ENCODE assay signal across 26 cellular contexts in the genomic region with DNA sequence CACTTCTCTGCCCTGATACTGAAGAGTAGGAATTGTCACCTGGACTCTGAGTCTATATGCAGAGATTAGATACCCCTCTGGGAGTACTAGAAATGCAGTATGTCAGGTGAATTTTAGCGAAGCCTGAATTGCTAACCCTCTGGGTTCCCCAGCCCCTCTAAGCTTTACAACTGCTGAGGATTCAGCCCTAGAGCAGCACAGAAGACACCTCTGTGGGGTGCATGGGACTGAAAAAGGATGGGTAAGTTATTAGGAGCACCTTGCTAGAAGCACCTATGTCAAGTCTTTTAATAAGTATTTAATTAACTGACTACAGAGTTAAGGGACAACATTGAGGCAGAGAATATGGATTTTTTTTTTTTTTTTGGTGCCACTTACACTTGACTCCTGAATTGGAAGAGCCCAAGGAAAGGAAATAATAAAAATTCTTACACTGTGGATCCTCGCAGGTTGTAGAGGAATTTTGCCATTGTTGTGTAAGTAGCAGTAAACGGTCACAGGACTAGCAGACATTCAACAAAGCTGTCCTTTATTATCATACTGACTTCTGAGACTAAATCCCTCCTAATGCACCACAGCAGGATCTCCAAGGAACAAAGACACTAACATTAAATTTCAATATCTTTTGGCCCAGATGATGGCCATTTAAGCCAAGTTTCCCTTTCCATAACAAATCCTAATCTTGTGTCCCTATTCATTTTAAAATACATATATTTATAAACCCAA.
A peak's percentile ranks its signal among the peaks of the same experiment; 100 is the strongest.
DNase-seq lines count a peak whose midpoint lies in the region; ATAC-seq, FAIRE-seq and TF ChIP-seq lines count a peak whose summit lies in the region.
"Had no signal": no experiment of that assay in that cellular context is flagged by ENCODE, and none has a peak within 500 bp of the region (broad histone marks: within the 10 kb centered on the region; RNA-seq: fewer than 3 reads in every experiment).

No MANE protein-coding gene starts in this region.

- H3K4me2 ChIP-seq in astrocyte (ENCODE audit: low read length) = no peak overlapping the region
- peak overlapping the region; percentile 60 for H3K4me2 ChIP-seq in osteoblast (ENCODE audit: insufficient read depth, low read length)

- H3K36me3 Mint-ChIP-seq in astrocyte (ENCODE audit: low read depth, unreplicated experiment) (no peaks in the 10 kb centered on the region), type B pancreatic cell (no peaks in the 10 kb centered on the region)

- in situ Hi-C loops in GM13977 (cut with MboI; ENCODE audit: low pct_unique_long_range_greater_than_20kb, low sequenced_read_pairs, unreplicated experiment) = no loop called here

- H3K9me3 ChIP-seq in astrocyte (ENCODE audit: insufficient read depth, low read depth, low read length) = peaks cover 3% of the 10 kb centered on the region
- H3K9me3 ChIP-seq in iPS DF 6.9 (ENCODE audit: control insufficient read depth, insufficient read depth, low read length) = no peaks in the 10 kb centered on the region
- H3K9me3 ChIP-seq in osteoblast (ENCODE audit: low read depth, low read length) = no peaks in the 10 kb centered on the region
- H3K9me3 ChIP-seq: uterus had no signal

- peaks cover 14% of the 10 kb centered on the region for H3K9me3 Mint-ChIP-seq in astrocyte (ENCODE audit: unreplicated experiment)
- peaks cover 4% of the 10 kb centered on the region for H3K9me3 Mint-ChIP-seq in type B pancreatic cell

- no peaks in the 10 kb centered on the region for H4K20me1 ChIP-seq in astrocyte (ENCODE audit: insufficient read depth, low read length)
- no peaks in the 10 kb centered on the region for H4K20me1 ChIP-seq in osteoblast (ENCODE audit: insufficient read depth, low read length)

- peak overlapping the region; percentile 30 for H2AFZ ChIP-seq in astrocyte (ENCODE audit: low read depth, low read length)
- peak overlapping the region; percentile 83 for H2AFZ ChIP-seq in osteoblast (ENCODE audit: low read length)

- H3K4me3 ChIP-seq in H7 (ENCODE audit: insufficient read depth, low read depth, low read length) = no peak overlapping the region
- H3K4me3 ChIP-seq in astrocyte (ENCODE audit: insufficient read depth, low read depth, low read length) = no peak overlapping the region
- no peak overlapping the region for H3K4me3 ChIP-seq in iPS DF 6.9 (ENCODE audit: low read length)
- no peak overlapping the region for H3K4me3 ChIP-seq in osteoblast (ENCODE audit: insufficient read depth, low read length)
- H3K4me3 ChIP-seq: cardiac muscle cell, esophagus squamous epithelium, heart right ventricle, right atrium auricular region, stomach, uterus had no signal

- no peaks in the 10 kb centered on the region for H3K79me2 ChIP-seq in astrocyte (ENCODE audit: insufficient read depth, low read length)
- no peaks in the 10 kb centered on the region for H3K79me2 ChIP-seq in osteoblast (ENCODE audit: insufficient read depth, low read length)

- no peak overlapping the region for H3K27ac Mint-ChIP-seq in astrocyte (ENCODE audit: unreplicated experiment)
- H3K27ac Mint-ChIP-seq in type B pancreatic cell = no peak overlapping the region
- H3K27ac Mint-ChIP-seq: activated CD4-positive, alpha-beta memory T cell treated with anti-CD3 and anti-CD28 coated beads, Interleukin-2, amount 10 ng/mL, durations not matched to agents 7 days and 5 days; activated naive CD4-positive, alpha-beta T cell treated with anti-CD3 and anti-CD28 coated beads, Interleukin-2, amount 50 U/mL, for 72 hours; activated T-helper 2 cell treated with anti-CD3 and anti-CD28 coated beads, Interferon-gamma antibody, Interleukin-2, Interleukin-4, amounts not matched to agents 10 μg/mL and 5 μg/mL and 100 μg/mL, durations not matched to agents 14 hours and 24 hours and 36 hours; nephron progenitor cell; T-helper 2 cell treated with Interferon-gamma antibody and Interleukin-4, amounts not matched to agents 5 μg/mL and 100 μg/mL, for 36 hours had no signal

- DNase-seq in H7 = peak; percentile 28
- DNase-seq in astrocyte (ENCODE audit: low read depth) = no peak
- DNase-seq in iPS DF 6.9 (ENCODE audit: low read depth, low spot score) = peak; percentile 29
- no peak for DNase-seq in osteoblast (ENCODE audit: insufficient read length, low spot score, missing footprints)
- no peak for DNase-seq in GM13977 (ENCODE audit: low spot score)
- no peak for DNase-seq in type B pancreatic cell (ENCODE audit: extremely low spot score, unreplicated experiment)
- DNase-seq: activated CD4-positive, alpha-beta memory T cell treated with anti-CD3 and anti-CD28 coated beads, Interleukin-2, amount 10 ng/mL, durations not matched to agents 7 days and 5 days; activated CD4-positive, alpha-beta T cell treated with anti-CD3 and anti-CD28 coated beads for 1 hour; DMS 273 treated with DMSO at 0.1 percent for 48 hours; esophagus squamous epithelium; heart right ventricle; mammary epithelial cell; NCI-H146; nephron progenitor cell; SHP77 treated with DMSO at 0.1 percent for 48 hours; stimulated activated CD4-positive, alpha-beta T cell treated with anti-CD3 and anti-CD28 coated beads, Interleukin-4, amount 100 ng/mL, for 1 hour; stomach; uterus had no signal

- H3K27ac ChIP-seq in astrocyte (ENCODE audit: low read depth, low read length) = no peak overlapping the region
- H3K27ac ChIP-seq in iPS DF 6.9 (ENCODE audit: low read length) = no peak overlapping the region
- H3K27ac ChIP-seq in osteoblast (ENCODE audit: low read depth, low read length) = no peak overlapping the region
- H3K27ac ChIP-seq: cardiac muscle cell, esophagus squamous epithelium, right atrium auricular region, stomach, uterus had no signal

- WGBS in iPS DF 6.9 (ENCODE audit: insufficient coverage, insufficient read length) = no CpG with 5 or more reads among the region's 3 CpGs

- H3K27me3 ChIP-seq in H7 (ENCODE audit: control insufficient read depth, insufficient read depth, low read length) (no peaks in the 10 kb centered on the region), astrocyte (ENCODE audit: insufficient read depth, low read length) (no peaks in the 10 kb centered on the region), iPS DF 6.9 (ENCODE audit: control insufficient read depth, insufficient read depth, low read length) (no peaks in the 10 kb centered on the region), osteoblast (ENCODE audit: insufficient read depth, low read length) (no peaks in the 10 kb centered on the region)
- H3K27me3 ChIP-seq: cardiac muscle cell, esophagus squamous epithelium, heart right ventricle, right atrium auricular region, stomach, uterus had no signal

- ATAC-seq in HG02973 (IDR thresholded peaks at IDR 0.05; ENCODE audit: unreplicated experiment) = no peak
- ATAC-seq: activated naive CD4-positive, alpha-beta T cell treated with anti-CD3 and anti-CD28 coated beads, Interleukin-2, amount 50 U/mL, for 72 hours; Panc1 had no signal

- no peak overlapping the region for H3K4me3 Mint-ChIP-seq in astrocyte (ENCODE audit: unreplicated experiment)
- H3K4me3 Mint-ChIP-seq in type B pancreatic cell = no peak overlapping the region
- H3K4me3 Mint-ChIP-seq: activated CD4-positive, alpha-beta memory T cell treated with anti-CD3 and anti-CD28 coated beads, Interleukin-2, amount 10 ng/mL, durations not matched to agents 7 days and 5 days; nephron progenitor cell; T-helper 2 cell treated with Interferon-gamma antibody and Interleukin-4, amounts not matched to agents 5 μg/mL and 100 μg/mL, for 36 hours had no signal

- H3K4me1 ChIP-seq in astrocyte (ENCODE audit: insufficient read depth, low read length) (no peaks in the 10 kb centered on the region), iPS DF 6.9 (ENCODE audit: control insufficient read depth, insufficient read depth, low read length) (no peaks in the 10 kb centered on the region; the same call in 1 of the 2 replicates), osteoblast (ENCODE audit: insufficient read depth, low read length) (no peaks in the 10 kb centered on the region)
- H3K4me1 ChIP-seq: esophagus squamous epithelium, right atrium auricular region, stomach, uterus had no signal

- no peak overlapping the region for H3K9ac ChIP-seq in astrocyte (ENCODE audit: low read length)

- no peaks in the 10 kb centered on the region for H3K27me3 Mint-ChIP-seq in astrocyte (ENCODE audit: low read depth, unreplicated experiment)
- H3K27me3 Mint-ChIP-seq in type B pancreatic cell = no peaks in the 10 kb centered on the region
- H3K27me3 Mint-ChIP-seq: activated CD4-positive, alpha-beta memory T cell treated with anti-CD3 and anti-CD28 coated beads, Interleukin-2, amount 10 ng/mL, durations not matched to agents 7 days and 5 days had no signal

- FAIRE-seq in astrocyte (lab: Jason Lieb, UNC) = no peak
- FAIRE-seq: GM18507 had no signal

- TF ChIP-seq CTCF in astrocyte (IDR thresholded peaks at IDR 0.05; ENCODE audit: insufficient read depth, low read depth, low read length) = no peak
- no peak for TF ChIP-seq CTCF in osteoblast (IDR thresholded peaks at IDR 0.05; ENCODE audit: extremely low read depth, low read depth, low read length)
- TF ChIP-seq CTCF in GM13977 (IDR thresholded peaks at IDR 0.05; ENCODE audit: extremely low read depth, insufficient read depth, missing control alignments) = no peak
- no peak for TF ChIP-seq CTCF in type B pancreatic cell (conservative IDR thresholded peaks at IDR 0.05)

- H3K4me1 Mint-ChIP-seq in astrocyte (ENCODE audit: low read depth, unreplicated experiment) = no peaks in the 10 kb centered on the region
- H3K4me1 Mint-ChIP-seq in type B pancreatic cell (ENCODE audit: unreplicated experiment) = no peaks in the 10 kb centered on the region
- H3K4me1 Mint-ChIP-seq: activated CD4-positive, alpha-beta memory T cell treated with anti-CD3 and anti-CD28 coated beads, Interleukin-2, amount 10 ng/mL, durations not matched to agents 7 days and 5 days had no signal

- no peaks in the 10 kb centered on the region for H3K36me3 ChIP-seq in H7 (replicated peaks; ENCODE audit: control insufficient read depth, insufficient read depth, low read length)
- no peaks in the 10 kb centered on the region for H3K36me3 ChIP-seq in astrocyte (ENCODE audit: insufficient read depth, low read length)
- no peaks in the 10 kb centered on the region for H3K36me3 ChIP-seq in iPS DF 6.9 (ENCODE audit: control insufficient read depth, insufficient read depth, low read length)
- no peaks in the 10 kb centered on the region for H3K36me3 ChIP-seq in osteoblast (ENCODE audit: insufficient read depth, low read length)
- H3K36me3 ChIP-seq: cardiac muscle cell, esophagus squamous epithelium, heart right ventricle, right atrium auricular region, stomach, uterus had no signal

Comparison
In these comparisons a context has a peak if more than half of its experiments do, and no peak if none do; other contexts are left out.
1. DNase-seq: peak in H7 (single experiment) and iPS DF 6.9 (single experiment); none in astrocyte (single experiment), osteoblast (single experiment), GM13977 (single experiment) and type B pancreatic cell (single experiment).